ENCODE assay signal across 8 cellular contexts in the genomic region with DNA sequence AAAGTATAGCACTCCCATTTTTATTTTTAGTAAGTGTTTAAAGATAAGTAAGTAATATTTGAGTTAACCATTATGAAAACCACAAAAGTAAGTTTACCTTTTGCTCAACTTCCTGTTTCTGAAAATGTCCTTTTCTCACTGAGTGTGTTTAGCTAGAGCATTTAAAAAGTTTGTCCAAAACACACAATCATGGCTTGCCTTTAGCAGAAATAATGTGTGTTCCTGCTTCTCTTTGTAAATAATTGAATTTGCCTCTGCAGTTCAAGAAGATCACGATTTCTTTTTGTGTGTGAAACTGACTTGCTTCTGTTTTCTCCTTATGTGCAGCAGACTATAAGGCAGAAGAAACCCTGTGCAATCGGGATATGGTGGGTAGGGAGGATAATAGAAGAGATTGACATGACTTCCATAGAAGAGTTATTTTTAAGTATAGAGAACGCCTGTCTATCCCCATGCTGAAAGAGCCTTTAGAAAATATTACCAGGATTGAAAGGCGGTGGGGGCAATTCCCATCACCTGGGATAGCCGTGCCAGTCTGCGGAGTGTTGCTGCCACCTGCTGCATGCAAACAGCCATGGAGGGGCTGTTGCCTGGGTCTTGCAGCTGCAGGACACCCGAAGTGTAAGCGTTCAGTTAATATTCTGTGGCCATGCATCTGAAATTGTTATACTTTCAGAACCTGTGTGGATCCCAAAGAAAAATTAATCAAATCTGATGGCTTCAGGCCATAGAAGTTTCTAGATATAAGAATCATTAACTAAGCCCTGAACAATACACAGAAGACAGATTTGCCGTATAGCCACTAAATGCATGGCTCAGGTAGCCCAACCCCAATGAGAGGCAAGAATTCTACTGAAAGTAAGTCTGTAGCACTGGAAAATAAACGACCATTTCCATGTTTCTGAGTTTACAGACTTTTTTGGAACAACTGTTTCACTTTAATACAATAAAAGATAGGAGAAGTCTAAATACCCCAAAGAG. TPM values are rescaled to one million over a fixed set of nuclear protein-coding genes. Genes with fewer than 3 reads are reported as not detected.
DNase-seq lines count a peak whose midpoint lies in the region; ATAC-seq lines count a peak whose summit lies in the region.

No MANE protein-coding gene starts in this region.

- no peaks in the 10 kb centered on the region for H3K36me3 ChIP-seq in adipocyte (ENCODE audit: control insufficient read depth, insufficient read depth, low read length, severe bottlenecking)

- no peak overlapping the region for H3K9ac ChIP-seq in adipocyte (ENCODE audit: low read length)

- H3K9me3 ChIP-seq in adipocyte (ENCODE audit: control insufficient read depth, low read length) = no peaks in the 10 kb centered on the region

- DNase-seq in ELR (ENCODE audit: low read depth) (peak; percentile 74), HT-29 (ENCODE audit: low spot score) (peak; percentile 91), SKM-1 (lab: John Stamatoyannopoulos, UW; ENCODE audit: unreplicated experiment) (peak; percentile 16), adipocyte (ENCODE audit: low read depth) (peak; percentile 85), islet precursor cell (peak; percentile 81), OCI-M2 (lab: John Stamatoyannopoulos, UW; ENCODE audit: unreplicated experiment) (no peak)
- peak; percentile 61 for DNase-seq in stimulated activated CD4-positive, alpha-beta T cell treated with anti-CD3 and anti-CD28 coated beads, Interleukin-4, amount 100 ng/mL, for 1 hour

- no peaks in the 10 kb centered on the region for H3K27me3 ChIP-seq in adipocyte (replicated peaks; ENCODE audit: control insufficient read depth, insufficient read depth, low read length)

- peak; percentile 75 for ATAC-seq in GM21526 (IDR thresholded peaks at IDR 0.05; ENCODE audit: low FRiP score, unreplicated experiment)

- no peak overlapping the region for H3K4me3 ChIP-seq in adipocyte (ENCODE audit: low read length)

- H3K4me1 ChIP-seq in adipocyte (ENCODE audit: control insufficient read depth, insufficient read depth, low read length) = peaks cover 25% of the 10 kb centered on the region

RNA-seq across cellular contexts. Expression of a gene that starts 2.4 kb away (rescaled TPM):
- not detected in 2 replicates for total RNA-seq in HT-29 (2014; rRNA removed; shearing (Covaris generic))

RNA-seq across cellular contexts. Expression of a gene that starts 55.5 kb away (rescaled TPM):
- 0.05 TPM in 1 of 2 replicates, not detected in the other for total RNA-seq in HT-29 (2014; rRNA removed; shearing (Covaris generic))
